ENCODE assay signal across 11 cellular contexts in genomic region chr10:4280481-4281206, GRCh38.
DNase-seq lines count a peak whose midpoint lies in the region; ATAC-seq and TF ChIP-seq lines count a peak whose summit lies in the region.
"Had no signal": no experiment of that assay in that cellular context is flagged by ENCODE, and none has a peak within 500 bp of the region (broad histone marks: within the 10 kb centered on the region; RNA-seq: fewer than 3 reads in every experiment).

No MANE protein-coding gene starts in this region.

- H3K4me1 Mint-ChIP-seq in WTC11: peaks cover 17% of the 10 kb centered on the region
- peaks cover 6% of the 10 kb centered on the region for H3K4me1 Mint-ChIP-seq in activated T-cell treated with anti-CD3 and anti-CD28 coated beads, Interleukin-2, amount 50 U/mL, for 24 hours (ENCODE audit: low read depth)

- no peak for TF ChIP-seq CTCF in WTC11 (IDR thresholded peaks at IDR 0.05)
- TF ChIP-seq CTCF in fibroblast of the aortic adventitia (IDR thresholded peaks at IDR 0.05; ENCODE audit: insufficient read depth, low read length): no peak

- no peaks in the 10 kb centered on the region for H3K36me3 Mint-ChIP-seq in WTC11
- H3K36me3 Mint-ChIP-seq in activated T-cell treated with anti-CD3 and anti-CD28 coated beads, Interleukin-2, amount 50 U/mL, for 24 hours (ENCODE audit: low read depth): no peaks in the 10 kb centered on the region

- 0 out of 2 replicates have a peak overlapping the region, but pooled peaks have one; percentile 3 for H3K27ac Mint-ChIP-seq in WTC11
- no peak overlapping the region for H3K27ac Mint-ChIP-seq in activated T-cell treated with anti-CD3 and anti-CD28 coated beads, Interleukin-2, amount 50 U/mL, for 24 hours

- POLR2A ChIA-PET in WTC11 (lab: Charles Lee): no interaction called here

- H3K4me3 ChIP-seq in fibroblast of the aortic adventitia (ENCODE audit: low read depth, low read length) (no peak overlapping the region), skeletal muscle cell (ENCODE audit: low read depth, low read length) (no peak overlapping the region)

- no peaks in the 10 kb centered on the region for H3K27me3 Mint-ChIP-seq in WTC11 (ENCODE audit: low read depth)
- no peaks in the 10 kb centered on the region for H3K27me3 Mint-ChIP-seq in activated T-cell treated with anti-CD3 and anti-CD28 coated beads, Interleukin-2, amount 50 U/mL, for 24 hours

- CTCF ChIA-PET in WTC11 (lab: Charles Lee): no interaction called here

- ATAC-seq in WTC11 (peak; percentile 24; the same call in 1 of the 2 replicates), HG02571 (IDR thresholded peaks at IDR 0.05; ENCODE audit: unreplicated experiment) (no peak), HG02623 (IDR thresholded peaks at IDR 0.05; ENCODE audit: unreplicated experiment) (no peak)

- DNase-seq in ELR (ENCODE audit: low read depth): peak; percentile 62
- DNase-seq in WTC11 (ENCODE audit: low spot score): no peak
- peak; percentile 54 for DNase-seq in fibroblast of the aortic adventitia (ENCODE audit: low read depth)
- peak; percentile 63 for DNase-seq in skeletal muscle cell (ENCODE audit: low read depth)
- DNase-seq in NOMO-1 treated with dmso at 0.1 percent for 144 hours (lab: John Stamatoyannopoulos, UW; ENCODE audit: unreplicated experiment): no peak
- DNase-seq in activated T-cell treated with anti-CD3 and anti-CD28 coated beads, Interleukin-2, amount 50 U/mL, for 24 hours: no peak
- DNase-seq: amniotic stem cell, NCI-H1930, Right ventricle myocardium superior had no signal

- H3K4me3 Mint-ChIP-seq in WTC11: no peak overlapping the region
- no peak overlapping the region for H3K4me3 Mint-ChIP-seq in activated T-cell treated with anti-CD3 and anti-CD28 coated beads, Interleukin-2, amount 50 U/mL, for 24 hours

- peaks cover 11% of the 10 kb centered on the region for H3K9me3 Mint-ChIP-seq in WTC11
- H3K9me3 Mint-ChIP-seq in activated T-cell treated with anti-CD3 and anti-CD28 coated beads, Interleukin-2, amount 50 U/mL, for 24 hours: no peaks in the 10 kb centered on the region

TF ChIP-seq in WTC11, 78 proteins besides CTCF, POLR2A, EP300 and RAD21 (continues in another document):
- TF ChIP-seq E2F5 (CRISPR knock-in tag; IDR thresholded peaks at IDR 0.05) (no peak), JAZF1 (CRISPR knock-in tag; IDR thresholded peaks at IDR 0.05) (no peak), CREM (CRISPR knock-in tag; IDR thresholded peaks at IDR 0.05) (no peak), ERG (CRISPR knock-in tag; IDR thresholded peaks at IDR 0.05) (no peak), ZNF281 (CRISPR knock-in tag; IDR thresholded peaks at IDR 0.05) (no peak), TCF7 (CRISPR knock-in tag; IDR thresholded peaks at IDR 0.05; ENCODE audit: low read depth) (no peak), ZBTB43 (CRISPR knock-in tag; IDR thresholded peaks at IDR 0.05) (no peak), AR (CRISPR knock-in tag; IDR thresholded peaks at IDR 0.05) (no peak), CDX4 (CRISPR knock-in tag; IDR thresholded peaks at IDR 0.05; ENCODE audit: borderline replicate concordance) (no peak)

Comparison
In these comparisons a context has a peak if more than half of its experiments do, and no peak if none do; other contexts are left out.
1. DNase-seq: peak in ELR (single experiment), fibroblast of the aortic adventitia (single experiment) and skeletal muscle cell (single experiment); none in WTC11 (single experiment), NOMO-1 treated with dmso at 0.1 percent for 144 hours (single experiment) and activated T-cell treated with anti-CD3 and anti-CD28 coated beads, Interleukin-2, amount 50 U/mL, for 24 hours (single experiment).